Comparison of ENCODE assay signal across 8 cellular contexts in the genomic region with DNA sequence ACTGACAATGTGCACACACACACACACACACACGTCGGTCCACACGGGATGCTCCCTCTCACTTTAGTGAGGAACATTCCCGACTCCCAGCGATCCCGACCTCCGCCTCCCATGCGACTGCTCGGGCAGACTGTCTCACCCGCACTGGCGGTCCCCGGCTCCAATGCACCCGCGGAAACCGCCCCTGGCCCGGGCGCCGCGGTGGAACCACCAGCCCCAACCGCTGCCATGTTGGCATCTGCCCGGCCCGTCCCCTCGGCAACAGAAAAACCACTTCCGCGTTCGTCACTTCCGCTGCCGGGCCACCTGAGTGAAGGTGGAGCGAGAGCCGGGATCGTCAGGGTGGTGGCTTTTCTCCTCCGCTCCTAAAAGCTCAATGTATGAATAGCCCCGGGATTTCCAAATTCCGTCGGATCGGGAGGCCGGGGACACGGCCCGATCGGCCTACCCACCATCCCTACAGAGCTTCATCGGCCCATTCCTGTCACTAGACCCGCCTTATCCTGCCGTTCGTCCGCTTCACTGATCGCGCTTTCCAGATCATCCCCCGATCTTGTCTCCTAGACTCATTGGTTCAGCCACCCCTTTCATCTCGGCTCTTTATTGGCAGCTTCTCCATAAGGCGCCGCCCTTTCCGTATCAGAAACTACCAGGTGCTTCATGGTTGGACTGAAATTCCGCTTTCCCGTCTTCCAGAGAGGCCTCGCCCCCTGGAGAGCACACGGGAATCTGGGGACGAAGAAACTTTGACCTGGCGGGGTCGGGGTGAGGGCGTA. TPM values are rescaled to one million over a fixed set of nuclear protein-coding genes. Genes with fewer than 3 reads are reported as not detected.
DNase-seq lines count a peak whose midpoint lies in the region; ATAC-seq and TF ChIP-seq lines count a peak whose summit lies in the region.

A gene (minus strand): TSS at position 240 of the 776 bp plus-strand sequence. CDS start 10 bp downstream, at position 230.

- H3K27me3 Mint-ChIP-seq in CD14-positive monocyte (ENCODE audit: low read depth in 3 of 3): peaks cover 0 to 13% (median 0%) of the 10 kb centered on the region in 3 donors

- peak; percentile 75 for DNase-seq in CD14-positive monocyte (ENCODE audit: low spot score)
- DNase-seq in HT1080 (ENCODE audit: low read depth): peak; percentile 74
- peak; percentile 49 to 57 for DNase-seq in NOMO-1 (lab: John Stamatoyannopoulos, UW; ENCODE audit: unreplicated experiment in 2 of 2)
- peak; percentile 93 for DNase-seq in activated CD8-positive, alpha-beta memory T cell treated with anti-CD3 and anti-CD28 coated beads for 24 hours
- DNase-seq in effector CD8-positive, alpha-beta T cell (lab: John Stamatoyannopoulos, UW): peak; percentile 77
- DNase-seq in lung microvascular endothelial cell (ENCODE audit: low read depth in 2 of 2): peak; percentile 72 to 89
- DNase-seq in stimulated activated CD4-positive, alpha-beta T cell treated with anti-CD3 and anti-CD28 coated beads, TNF-alpha, amount 100 ng/mL, for 4 hours (ENCODE audit: low read depth in 3 of 3): peak; percentile 71 to 74 (median 72)

- peaks cover 21 to 28% of the 10 kb centered on the region in 2 donors for H3K36me3 Mint-ChIP-seq in CD14-positive monocyte

- TF ChIP-seq CTCF in CD14-positive monocyte (IDR thresholded peaks at IDR 0.05): no peak

- peak; percentile 66 for ATAC-seq in GM19455 (IDR thresholded peaks at IDR 0.05; ENCODE audit: unreplicated experiment)

- H3K4me3 Mint-ChIP-seq in CD14-positive monocyte: peak within 1 kb of the TSS; percentile 89 to 93

- intact Hi-C loops in CD14-positive monocyte (cut with micrococcal nuclease): loop anchor here (10.0 kb wide), 2 partner anchors 133 to 227 kb away; a partner anchor contains a TSS

- H3K27ac Mint-ChIP-seq in CD14-positive monocyte: peak within 1 kb of the TSS; percentile 89 to 97 (median 93)

- peaks cover 17% of the 10 kb centered on the region for H3K4me1 Mint-ChIP-seq in CD14-positive monocyte

- peaks cover 0 to 5% (median 1%) of the 10 kb centered on the region in 7 donors for H3K9me3 Mint-ChIP-seq in CD14-positive monocyte

RNA-seq across cellular contexts. Expression of the gene that starts here (rescaled TPM):
- polyA plus RNA-seq in CD14-positive monocyte: 10 to 100 TPM; 18.4 to 21.6 TPM
- total RNA-seq in HT1080 (2014; rRNA removed; shearing (Covaris generic)): 19.4 and 30.6 TPM in 2 replicates
- polyA plus RNA-seq in HT1080 (2015; cell fraction: cytosol; rRNA removed): 25.7 and 26.0 TPM in 2 replicates
- 35.5 and 36.6 TPM in 2 replicates for polyA plus RNA-seq in HT1080 (2015; cell fraction: nucleus; rRNA removed)
- total RNA-seq in lung microvascular endothelial cell: 7.8 and 12.9 TPM in 2 replicates

Comparison
In these comparisons a context has a peak if more than half of its experiments do, and no peak if none do; other contexts are left out.
1. Peak in every context shown above with its lines: DNase-seq and ATAC-seq.